ENCODE assay signal across 8 cellular contexts in genomic region chr2:196171946-196172345, GRCh38. TPM values are rescaled to one million over a fixed set of nuclear protein-coding genes. Genes with fewer than 3 reads are reported as not detected.
A peak's percentile ranks its signal among the peaks of the same experiment; 100 is the strongest.
DNase-seq lines count a peak whose midpoint lies in the region; ATAC-seq and TF ChIP-seq lines count a peak whose summit lies in the region.

No MANE protein-coding gene starts in this region.

- POLR2A ChIA-PET in PC-9 (lab: Charles Lee; ENCODE audit: unreplicated experiment): interaction anchor here (0.5 to 0.6 kb wide), 3 partner anchors 88 to 673 kb away, joined by 4 to 10 read pairs (median 6); no protein-coding TSS in a partner anchor

- H3K27me3 ChIP-seq in GM06990 (replicated peaks; ENCODE audit: control insufficient read depth, insufficient read depth, low read length) (no peaks in the 10 kb centered on the region), PC-9 (ENCODE audit: insufficient read depth, low read depth) (no peaks in the 10 kb centered on the region), esophagus squamous epithelium (no peaks in the 10 kb centered on the region)

- no peak overlapping the region for H3K27ac ChIP-seq in PC-9
- peak overlapping the region; percentile 72 to 95 (median 92) for H3K27ac ChIP-seq in esophagus squamous epithelium

- BruUV-seq in PC-9 (replicated peaks; lab: Mats Ljungman, UMichigan): TSS peak; percentile 81

- in situ Hi-C loops in ACHN (cut with HindIII; ENCODE audit: low pct_ligation_motif_present, low pct_unique_long_range_greater_than_20kb, low sequenced_read_pairs): no loop called here

- H3K4me2 ChIP-seq in PC-9: peak overlapping the region; percentile 64

- H3K79me2 ChIP-seq in PC-9 (ENCODE audit: low read depth): peaks cover 39% of the 10 kb centered on the region

- intact Hi-C loops in PC-9 (cut with micrococcal nuclease; ENCODE audit: unreplicated experiment) (loop anchor here (1.0 to 5.0 kb wide), 5 partner anchors 35 to 120 kb away; no protein-coding TSS in a partner anchor), esophagus squamous epithelium (cut with DNase I) (loop anchor here (5.0 kb wide), 1 partner anchor 90 kb away; no protein-coding TSS in a partner anchor)

- H3K4me3 ChIP-seq in GM06990 (replicated peaks; ENCODE audit: low read depth, low read length): peak overlapping the region; percentile 64
- H3K4me3 ChIP-seq in PC-9: peak overlapping the region; percentile 47
- H3K4me3 ChIP-seq in esophagus squamous epithelium: peak overlapping the region; percentile 70 to 98 (median 83)
- H3K4me3 ChIP-seq in retinal pigment epithelial cell (ENCODE audit: low read length): peak overlapping the region; percentile 61

- H3F3A ChIP-seq in PC-9 (ENCODE audit: insufficient read depth, low read depth): no peaks in the 10 kb centered on the region

- H3K36me3 ChIP-seq in GM06990 (ENCODE audit: control insufficient read depth, insufficient read depth, low read length) (no peaks in the 10 kb centered on the region), PC-9 (ENCODE audit: low read depth) (no peaks in the 10 kb centered on the region), esophagus squamous epithelium (no peaks in the 10 kb centered on the region)

- no peak for ATAC-seq in GM21526 (IDR thresholded peaks at IDR 0.05; ENCODE audit: low FRiP score, unreplicated experiment)

- WGBS in esophagus squamous epithelium, 2 donors: 10 to 17% methylated on average over 7 to 8 of the region's 11 CpGs

- DNase-seq in GM06990 (ENCODE audit: extremely low read depth, insufficient read length) (no peak), PC-9 (no peak), esophagus squamous epithelium (lab: John Stamatoyannopoulos, UW) (no peak), retinal pigment epithelial cell (ENCODE audit: low read depth) (no peak), ACHN (no peak), kidney tubule cell (ENCODE audit: low spot score) (no peak), NCI-H510A treated with DMSO at 0.1 percent for 48 hours (lab: John Stamatoyannopoulos, UW) (no peak)

- H4K20me1 ChIP-seq in PC-9 (ENCODE audit: insufficient read depth): no peaks in the 10 kb centered on the region

- CTCF ChIA-PET in PC-9 (lab: Charles Lee): no interaction called here

- H3K9me3 ChIP-seq in PC-9 (ENCODE audit: insufficient read depth, low read depth) (no peaks in the 10 kb centered on the region), esophagus squamous epithelium (no peaks in the 10 kb centered on the region)

- no peak for TF ChIP-seq CTCF in GM06990 (IDR thresholded peaks at IDR 0.05; ENCODE audit: insufficient read depth, low read length, poor library complexity, severe bottlenecking)
- no peak for TF ChIP-seq CTCF in PC-9 (conservative IDR thresholded peaks at IDR 0.05)
- TF ChIP-seq CTCF in esophagus squamous epithelium (IDR thresholded peaks at IDR 0.05): no peak
- no peak for TF ChIP-seq CTCF in retinal pigment epithelial cell (conservative IDR thresholded peaks at IDR 0.05; ENCODE audit: low read depth, low read length)

- TF ChIP-seq POLR2A in esophagus squamous epithelium (IDR thresholded peaks at IDR 0.05): no peak

- H2AFZ ChIP-seq in PC-9: no peak overlapping the region

- H3K9me2 ChIP-seq in PC-9 (ENCODE audit: insufficient read depth): no peaks in the 10 kb centered on the region

- H3K4me1 ChIP-seq in PC-9 (replicated peaks; ENCODE audit: insufficient read depth) (peaks cover 34% of the 10 kb centered on the region), esophagus squamous epithelium (peaks cover 6 to 36% (median 8%) of the 10 kb centered on the region in 3 donors)

RNA-seq across cellular contexts. Expression of gene STK17B, which starts 0.6 kb away (rescaled TPM):
- total RNA-seq in PC-9 (2021) (10.8 and 14.9 TPM in 2 replicates), esophagus squamous epithelium (10 to 100 TPM in 3 of 4 donors, 1 to 10 TPM in 1; 7.9 to 32.2 (median 18.2) TPM)
